ENCODE assay signal across 1 cellular context in the genomic region with DNA sequence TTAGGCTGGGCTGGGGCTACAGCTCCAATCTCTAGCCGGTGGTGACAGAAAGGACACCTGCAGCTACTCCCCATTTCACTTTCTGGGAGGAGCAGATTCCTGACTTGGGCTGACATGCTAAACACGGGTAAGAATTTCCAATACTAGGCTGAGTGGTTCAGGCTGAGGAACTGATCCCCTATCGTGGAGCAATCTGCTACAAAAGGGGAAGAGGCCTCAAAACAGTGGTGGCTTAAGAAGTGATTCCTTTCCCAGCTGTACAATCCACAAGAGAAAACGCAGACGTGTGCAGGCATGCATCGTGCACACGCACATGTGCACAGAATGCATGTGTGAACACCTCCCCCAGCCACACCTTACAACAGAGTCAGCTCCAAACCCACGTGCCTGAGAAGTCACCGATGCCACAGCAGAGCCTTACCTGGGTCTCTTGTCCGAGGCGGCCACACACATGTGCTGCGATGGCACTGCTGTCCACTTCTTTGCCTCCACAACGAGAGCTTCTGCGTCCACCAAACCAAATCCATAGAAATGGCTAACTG.
TF ChIP-seq lines count a peak whose summit lies in the region.

No MANE protein-coding gene starts in this region.

TF ChIP-seq in H1, 55 proteins besides CTCF, POLR2A, EP300 and RAD21:
- TF ChIP-seq RNF2 (IDR thresholded peaks at IDR 0.05; ENCODE audit: borderline replicate concordance, low read depth, low read length, missing control alignments, poor library complexity, severe bottlenecking) = no peak
